8 cellular contexts compared by ENCODE assay signal in the genomic region with DNA sequence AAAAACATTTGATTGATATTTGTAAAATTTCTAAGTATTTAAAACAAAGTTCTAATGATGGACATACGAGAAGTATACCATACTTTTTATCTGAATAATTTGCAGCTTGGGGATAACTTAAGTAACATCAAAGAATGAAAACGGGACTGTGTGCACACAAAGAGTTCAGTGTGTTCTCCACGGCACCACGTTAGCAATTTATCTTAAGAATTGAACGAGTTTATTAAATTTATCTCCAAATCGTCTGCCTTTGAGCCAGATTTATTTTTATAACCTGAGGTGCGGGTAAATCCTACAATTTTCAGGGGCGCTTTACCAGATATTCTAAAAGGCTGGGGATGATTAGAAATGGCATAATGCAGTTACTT. TPM values are rescaled to one million over a fixed set of nuclear protein-coding genes. Genes with fewer than 3 reads are reported as not detected.
DNase-seq lines count a peak whose midpoint lies in the region; ATAC-seq, FAIRE-seq and TF ChIP-seq lines count a peak whose summit lies in the region.

No MANE protein-coding gene starts in this region.

- H2BK120ac ChIP-seq in IMR-90 (ENCODE audit: low read depth, low read length), result peak overlapping the region; percentile 92; the same call in 1 of the 2 replicates

- in situ Hi-C loops in IMR-90 (cut with MboI; ENCODE audit: low sequenced_read_pairs), result no loop called here

- peak overlapping the region; percentile 100 for H3K4ac ChIP-seq in IMR-90 (ENCODE audit: low read depth, low read length)

- H3K9me1 ChIP-seq in IMR-90 (ENCODE audit: insufficient read depth, low read length), result no peaks in the 10 kb centered on the region

- CTCF ChIA-PET in AG04449 (lab: Yijun Ruan, JAX) (interaction anchor here (2.0 to 8.9 kb wide), 2 partner anchors 14 to 106 kb away, joined by 6 to 75 read pairs; no protein-coding TSS in a partner anchor), IMR-90 (lab: Yijun Ruan, JAX) (interaction anchor here (1.2 kb wide), 1 partner anchor 21 kb away, joined by 5 read pairs; no protein-coding TSS in a partner anchor)

- H2BK20ac ChIP-seq in IMR-90 (ENCODE audit: low read depth, low read length), result no peak overlapping the region

- BruUV-seq in IMR-90 (replicated peaks; lab: Mats Ljungman, UMichigan), result no TSS peak

- H3K4me1 ChIP-seq in IMR-90 (ENCODE audit: control insufficient read depth, insufficient read depth, low read length) (peaks cover 7% of the 10 kb centered on the region), muscle layer of colon (ENCODE audit: insufficient read depth, low read length) (peaks cover 40% of the 10 kb centered on the region)

- DNase-seq in AG04449 (ENCODE audit: low read depth, low spot score) (no peak), IMR-90 (no peak), bronchial epithelial cell (ENCODE audit: low read depth) (no peak), inferior parietal cortex (ENCODE audit: extremely low spot score) (no peak), midbrain (lab: John Stamatoyannopoulos, UW) (no peak)
- no peak for DNase-seq in activated CD8-positive, alpha-beta memory T cell treated with anti-CD3 and anti-CD28 coated beads, Interleukin-2, amount 50 U/mL, for 48 hours

- no peak for TF ChIP-seq POLR2A in IMR-90 (IDR thresholded peaks at IDR 0.05; ENCODE audit: low read depth, low read length)

- intact Hi-C loops in IMR-90 (cut with micrococcal nuclease), result no loop called here

- H2AK9ac ChIP-seq in IMR-90 (replicated peaks; ENCODE audit: low read depth, low read length, poor library complexity), result no peak overlapping the region

- H3K27me3 ChIP-seq in IMR-90 (ENCODE audit: control insufficient read depth, insufficient read depth, low read length) (no peaks in the 10 kb centered on the region), bronchial epithelial cell (ENCODE audit: control insufficient read depth, insufficient read depth, low read length) (no peaks in the 10 kb centered on the region), muscle layer of colon (ENCODE audit: control insufficient read depth in 1 of 2, insufficient read depth in 2 of 2, low read length in 2 of 2) (no peaks in the 10 kb centered on the region)

- POLR2A ChIA-PET in AG04449 (lab: Yijun Ruan, JAX) (interaction anchor here (0.5 to 5.2 kb wide), 3 partner anchors 21 to 94 kb away, joined by 3 to 50 read pairs (median 6); no protein-coding TSS in a partner anchor), IMR-90 (lab: Charles Lee; ENCODE audit: unreplicated experiment) (interaction anchor here (1.0 to 1.5 kb wide), 2 partner anchors 21 to 102 kb away, joined by 7 to 12 read pairs; no protein-coding TSS in a partner anchor)

- H3K14ac ChIP-seq in IMR-90 (replicated peaks; ENCODE audit: low read depth, low read length), result peak overlapping the region; percentile 100

- peak overlapping the region; percentile 98 for H2BK5ac ChIP-seq in IMR-90 (ENCODE audit: low read depth, low read length, poor library complexity, severe bottlenecking)

- peak overlapping the region; percentile 96 for H4K5ac ChIP-seq in IMR-90 (ENCODE audit: low read depth, low read length)

- no peaks in the 10 kb centered on the region for H3K9me3 ChIP-seq in IMR-90 (ENCODE audit: control insufficient read depth, insufficient read depth, low read length)
- H3K9me3 ChIP-seq in muscle layer of colon (ENCODE audit: low read length), result no peaks in the 10 kb centered on the region

- TF ChIP-seq CTCF in AG04449 (IDR thresholded peaks at IDR 0.05; ENCODE audit: insufficient read depth, low read length, missing control alignments) (no peak), IMR-90 (conservative IDR thresholded peaks at IDR 0.05; ENCODE audit: low read depth, low read length) (no peak), bronchial epithelial cell (IDR thresholded peaks at IDR 0.05; ENCODE audit: insufficient read depth, low read length, severe bottlenecking) (no peak)

- H3K79me1 ChIP-seq in IMR-90 (ENCODE audit: low read depth in 1 of 2, low read length in 2 of 2), result peaks cover 0 to 2% of the 10 kb centered on the region in 2 experiments; a peak in 2 of 4 replicates

- peak overlapping the region; percentile 100 for H3K23ac ChIP-seq in IMR-90 (ENCODE audit: low read depth, low read length)

- no peak for TF ChIP-seq RAD21 in IMR-90 (IDR thresholded peaks at IDR 0.05; ENCODE audit: low read length)

- H4K20me1 ChIP-seq in IMR-90 (ENCODE audit: insufficient read depth, low read length), result peaks cover 28% of the 10 kb centered on the region

- peak overlapping the region; percentile 96; the same call in 1 of the 2 replicates for H3K18ac ChIP-seq in IMR-90 (ENCODE audit: low read depth, low read length)

- peak overlapping the region; percentile 97 for H3K4me2 ChIP-seq in IMR-90 (ENCODE audit: low read depth, low read length)

- H2AK5ac ChIP-seq in IMR-90 (ENCODE audit: low read depth, low read length), result peak overlapping the region; percentile 72

- H3K4me3 ChIP-seq in AG04449 (ENCODE audit: low read depth, low read length) (peak overlapping the region; percentile 66), IMR-90 (ENCODE audit: insufficient read depth, low read depth, low read length) (peak overlapping the region; percentile 54), bronchial epithelial cell (ENCODE audit: low read depth, low read length) (peak overlapping the region; percentile 71), muscle layer of colon (ENCODE audit: low read depth in 1 of 2, low read length in 2 of 2) (peak overlapping the region; percentile 22 to 89)

- H3K36me3 ChIP-seq in IMR-90 (ENCODE audit: control insufficient read depth, insufficient read depth, low read length), result peaks cover 3% of the 10 kb centered on the region
- H3K36me3 ChIP-seq in bronchial epithelial cell (ENCODE audit: control insufficient read depth, insufficient read depth, low read length), result peaks cover 1% of the 10 kb centered on the region
- peaks cover 5% of the 10 kb centered on the region for H3K36me3 ChIP-seq in muscle layer of colon (ENCODE audit: insufficient read depth, low read length)

- H3K56ac ChIP-seq in IMR-90 (ENCODE audit: extremely low read depth, insufficient read depth, low read length), result peak overlapping the region; percentile 99

- H3K27ac ChIP-seq in IMR-90 (ENCODE audit: insufficient read depth, low read length), result peak overlapping the region; percentile 98
- peak overlapping the region; percentile 82 for H3K27ac ChIP-seq in muscle layer of colon (ENCODE audit: low read depth, low read length)

- FAIRE-seq in bronchial epithelial cell (lab: Jason Lieb, UNC), result no peak

- H4K91ac ChIP-seq in IMR-90 (ENCODE audit: insufficient read depth, low read depth, low read length), result peak overlapping the region; percentile 99

- peak overlapping the region; percentile 33 to 99 for H4K8ac ChIP-seq in IMR-90 (ENCODE audit: low read depth in 2 of 2, low read length in 2 of 2)

- H3K9ac ChIP-seq in IMR-90 (ENCODE audit: low read depth, low read length) (peak overlapping the region; percentile 99), muscle layer of colon (ENCODE audit: low read length) (peak overlapping the region; percentile 94)

- ATAC-seq in IMR-90 (ENCODE audit: low read depth) (no peak), GM18520 (IDR thresholded peaks at IDR 0.05; ENCODE audit: unreplicated experiment) (no peak)

- H2AFZ ChIP-seq in IMR-90 (replicated peaks; ENCODE audit: low read length, poor library complexity), result no peak overlapping the region

- no CpG with 5 or more reads among the region's 8 CpGs for WGBS in IMR-90 (ENCODE audit: extremely low coverage in 2 of 2, insufficient read length in 1 of 2), 2 experiments

- dilution Hi-C loops in IMR-90 (cut with HindIII; ENCODE audit: low sequenced_read_pairs, unreplicated experiment), result no loop called here

- no peak overlapping the region for H2BK15ac ChIP-seq in IMR-90 (ENCODE audit: low read depth, low read length)

TF ChIP-seq in IMR-90, 13 proteins besides CTCF, POLR2A, EP300 and RAD21:
- TF ChIP-seq CHD1 (IDR thresholded peaks at IDR 0.05; ENCODE audit: low read depth, low read length) (0 out of 2 replicates have a peak, but pooled peaks have one; percentile 22), NFE2L2 (IDR thresholded peaks at IDR 0.05; ENCODE audit: low read depth, low read length) (no peak)

RNA-seq across cellular contexts. Expression of a gene that starts 3.4 kb away (rescaled TPM):
- total RNA-seq in IMR-90 (2012; rRNA removed), result 64.7 and 71.4 TPM in 2 replicates
- polyA plus RNA-seq in IMR-90 (2012; rRNA removed), result 37.8 and 44.9 TPM in 2 replicates
- polyA plus RNA-seq in IMR-90 (2012; cell fraction: cytosol; rRNA removed), result 9.0 and 12.0 TPM in 2 replicates
- 54.1 and 206 TPM in 2 replicates for polyA plus RNA-seq in IMR-90 (2012; cell fraction: nucleus; rRNA removed; ENCODE audit: low replicate concordance)
- 65.6 and 104 TPM in 2 replicates for total RNA-seq in bronchial epithelial cell
